8 cellular contexts compared by ENCODE assay signal in the genomic region with DNA sequence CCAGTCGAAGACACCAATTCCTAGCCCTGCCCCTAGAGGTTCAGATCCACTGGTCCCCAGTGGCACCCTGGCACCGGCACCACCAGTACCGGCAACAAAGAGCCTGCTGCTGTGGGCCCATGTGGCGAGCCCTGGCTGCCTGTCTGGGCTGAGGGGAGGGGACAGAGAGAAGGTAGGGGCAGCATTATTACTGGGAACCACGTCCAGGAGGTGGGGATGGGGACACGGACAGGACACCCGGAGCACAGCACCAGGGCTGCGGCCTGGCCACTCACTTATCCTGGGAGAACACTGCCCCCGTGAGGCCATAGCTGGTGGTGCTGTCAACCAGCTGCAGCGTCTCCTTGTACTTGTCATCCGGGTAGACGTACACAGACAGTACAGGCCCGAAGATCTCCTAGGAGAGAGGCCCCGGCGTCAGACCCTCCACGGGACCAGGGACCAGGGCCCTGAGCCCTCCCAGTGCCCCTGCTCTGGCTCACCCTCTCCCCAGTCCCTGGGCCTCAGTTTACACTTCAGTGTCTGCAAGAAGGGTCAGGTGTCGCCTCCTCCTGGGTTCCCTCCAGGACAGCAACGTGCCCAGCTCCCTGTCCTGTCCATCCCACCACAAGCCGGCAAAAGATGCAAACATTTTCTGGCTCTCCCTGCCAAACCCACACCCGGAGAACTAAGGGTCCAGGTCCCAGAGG. TPM values are rescaled to one million over a fixed set of nuclear protein-coding genes. Genes with fewer than 3 reads are reported as not detected.
DNase-seq lines count a peak whose midpoint lies in the region; ATAC-seq lines count a peak whose summit lies in the region.

No MANE protein-coding gene starts in this region.

- intact Hi-C loops in right cardiac atrium (cut with DNase I) = loop anchor here in 1 of 4 donors (10.0 kb wide), 1 partner anchor 280 kb away; no protein-coding TSS in a partner anchor

- H3K27me3 ChIP-seq in right cardiac atrium (ENCODE audit: control insufficient read depth, insufficient read depth) = no peaks in the 10 kb centered on the region

- peak; percentile 39 for DNase-seq in GDM1 (lab: John Stamatoyannopoulos, UW)
- DNase-seq in NCI-H1048 (lab: John Stamatoyannopoulos, UW) = peak; percentile 14
- peak; percentile 17 to 75 (median 52) for DNase-seq in T-helper 2 cell
- peak in 55 of 56 donors; percentile 13 to 87 (median 52) for DNase-seq in amygdala (lab: John Stamatoyannopoulos, UW)
- peak; percentile 81 to 93 (median 90) for DNase-seq in right cardiac atrium
- DNase-seq in retina = peak; percentile 83

- ATAC-seq in right cardiac atrium = peak; percentile 53 to 78
- ATAC-seq in GM19035 (IDR thresholded peaks at IDR 0.05; ENCODE audit: unreplicated experiment) = no peak
- ATAC-seq in GM18873 (IDR thresholded peaks at IDR 0.05; ENCODE audit: low FRiP score, unreplicated experiment) = no peak

- no peak overlapping the region for H3K4me3 ChIP-seq in right cardiac atrium (ENCODE audit: low read length)

- 41% methylated on average over 20 of the region's 20 CpGs for WGBS in right cardiac atrium

- no peak overlapping the region for H3K27ac ChIP-seq in right cardiac atrium (ENCODE audit: low read length)

- no peaks in the 10 kb centered on the region for H3K9me3 ChIP-seq in right cardiac atrium (ENCODE audit: control insufficient read depth, low read length)

- H3K4me1 ChIP-seq in right cardiac atrium (ENCODE audit: control insufficient read depth, insufficient read depth, low read length) = no peaks in the 10 kb centered on the region

RNA-seq across cellular contexts. Expression of gene TAS1R2, which starts 15.8 kb away (rescaled TPM):
- total RNA-seq in right cardiac atrium = not detected
- not detected for polyA plus RNA-seq in right cardiac atrium

RNA-seq across cellular contexts. Expression of gene ALDH4A1, which starts 27.1 kb away (rescaled TPM):
- total RNA-seq in right cardiac atrium = 10 to 100 TPM; 22.2 to 35.5 (median 27.1) TPM
- 23.6 TPM for polyA plus RNA-seq in right cardiac atrium

Comparison
In these comparisons a context has a peak if more than half of its experiments do, and no peak if none do; other contexts are left out.
1. DNase-seq: peak in every context shown above with its lines; median percentile 90 in right cardiac atrium; 83 in retina; 52 in T-helper 2 cell; 52 in amygdala; 39 in GDM1; 14 in NCI-H1048.
2. ATAC-seq: peak in right cardiac atrium (2 of 2); none in GM19035 (single experiment) and GM18873 (single experiment).